In the genomic region with DNA sequence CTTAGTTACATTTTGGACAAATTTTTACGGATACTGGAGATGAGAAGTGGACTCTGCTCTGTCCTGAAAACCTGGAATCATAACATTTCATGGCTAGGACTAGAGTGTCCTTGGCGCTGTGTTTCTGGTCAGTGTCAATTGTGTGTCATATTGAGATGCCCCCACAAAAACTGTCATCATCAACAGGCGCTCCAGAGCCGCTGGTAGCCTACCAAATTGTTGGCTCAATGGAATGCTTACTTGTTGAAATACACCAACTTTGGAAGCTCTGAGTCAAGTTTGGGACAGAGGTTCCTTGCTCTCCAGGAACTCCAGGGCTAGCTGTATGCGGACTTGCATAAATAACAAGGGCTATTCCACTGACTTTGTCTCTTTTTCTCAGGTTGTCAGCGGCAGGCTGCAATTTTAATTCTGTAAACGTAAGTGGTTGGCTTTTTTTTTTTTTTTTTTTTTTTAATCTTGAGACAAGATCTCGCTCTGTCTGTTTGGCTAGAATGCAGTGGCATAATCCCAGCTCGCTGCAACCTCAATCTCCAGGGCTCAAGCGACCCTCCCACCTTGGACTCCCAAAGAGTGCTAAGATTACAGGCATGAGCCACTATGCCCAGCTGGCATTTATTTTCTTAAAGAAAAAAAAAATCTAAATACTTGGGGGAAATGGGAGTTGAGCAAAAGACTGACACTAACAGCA, we compare ENCODE assay signal across 8 cellular contexts. TPM values are rescaled to one million over a fixed set of nuclear protein-coding genes. Genes with fewer than 3 reads are reported as not detected.
DNase-seq lines count a peak whose midpoint lies in the region; ATAC-seq and TF ChIP-seq lines count a peak whose summit lies in the region.

No MANE protein-coding gene starts in this region.

- H3K9ac ChIP-seq in PC-3 (ENCODE audit: low read length), result peak overlapping the region; percentile 70

- H3K9me3 Mint-ChIP-seq in CD4-positive, alpha-beta memory T cell, result peaks cover 0 to 4% (median 0%) of the 10 kb centered on the region in 8 donors
- H3K9me3 Mint-ChIP-seq in natural killer cell treated with Interleukin-12 subunit alpha and Interleukin-12 subunit beta and Interleukin-15 and Interleukin-18, amount 100 ng/mL, for 72 hours, result no peaks in the 10 kb centered on the region

- H3K27me3 ChIP-seq in CD4-positive, alpha-beta memory T cell (ENCODE audit: insufficient read depth, low read length), result peaks cover 4% of the 10 kb centered on the region
- H3K27me3 ChIP-seq in PC-3 (ENCODE audit: low read length), result no peaks in the 10 kb centered on the region

- H3F3A ChIP-seq in PC-3 (ENCODE audit: low read length, unreplicated experiment), result no peaks in the 10 kb centered on the region

- H3K4me1 Mint-ChIP-seq in CD4-positive, alpha-beta memory T cell, result peaks cover 2 to 11% (median 4%) of the 10 kb centered on the region in 4 donors
- H3K4me1 Mint-ChIP-seq in natural killer cell treated with Interleukin-12 subunit alpha and Interleukin-12 subunit beta and Interleukin-15 and Interleukin-18, amount 100 ng/mL, for 72 hours (ENCODE audit: low read depth in 2 of 2), result peaks cover 12 to 23% of the 10 kb centered on the region in 2 donors

- H3K4me3 ChIP-seq in CD4-positive, alpha-beta memory T cell (ENCODE audit: low read length in 2 of 2), result peak overlapping the region in 1 of 2 donors; percentile 32
- peak overlapping the region; percentile 90 for H3K4me3 ChIP-seq in PC-3 (ENCODE audit: low read length)

- TF ChIP-seq POLR2A in erythroblast (IDR thresholded peaks at IDR 0.05; ENCODE audit: low read length), result peak; percentile 15

- CTCF ChIA-PET in CD4-positive, alpha-beta memory T cell (lab: Charles Lee; ENCODE audit: partially characterized antibody), result no interaction called here
- CTCF ChIA-PET in PC-3 (lab: Charles Lee), result interaction anchor here (0.5 to 0.7 kb wide), 3 partner anchors 107 to 151 kb away, joined by 4 to 5 read pairs (median 4); no protein-coding TSS in a partner anchor

- ATAC-seq in PC-3, result peak; percentile 18
- ATAC-seq in natural killer cell treated with Interleukin-12 subunit alpha and Interleukin-12 subunit beta and Interleukin-15 and Interleukin-18, amount 100 ng/mL, for 72 hours, result peak in 1 of 2 donors; percentile 3
- no peak for ATAC-seq in HG03196 (IDR thresholded peaks at IDR 0.05; ENCODE audit: unreplicated experiment)
- ATAC-seq in GM21360 (IDR thresholded peaks at IDR 0.05; ENCODE audit: unreplicated experiment), result no peak

- no peaks in the 10 kb centered on the region for H4K20me1 ChIP-seq in PC-3 (ENCODE audit: low read length)

- POLR2A ChIA-PET in CD4-positive, alpha-beta memory T cell (lab: Charles Lee; ENCODE audit: partially characterized antibody), result no interaction called here
- POLR2A ChIA-PET in PC-3 (lab: Charles Lee; ENCODE audit: unreplicated experiment), result no interaction called here

- peak overlapping the region in 6 of 7 donors; percentile 43 to 90 (median 84) for H3K27ac Mint-ChIP-seq in CD4-positive, alpha-beta memory T cell
- peak overlapping the region; percentile 74 to 91 for H3K27ac Mint-ChIP-seq in natural killer cell treated with Interleukin-12 subunit alpha and Interleukin-12 subunit beta and Interleukin-15 and Interleukin-18, amount 100 ng/mL, for 72 hours

- H3K9me2 ChIP-seq in PC-3 (replicated peaks; ENCODE audit: low read length), result no peaks in the 10 kb centered on the region

- H3K4me3 Mint-ChIP-seq in CD4-positive, alpha-beta memory T cell, result peak overlapping the region; percentile 81 to 88 (median 84)
- peak overlapping the region; percentile 90 for H3K4me3 Mint-ChIP-seq in natural killer cell treated with Interleukin-12 subunit alpha and Interleukin-12 subunit beta and Interleukin-15 and Interleukin-18, amount 100 ng/mL, for 72 hours

- H3K36me3 Mint-ChIP-seq in CD4-positive, alpha-beta memory T cell, result no peaks in the 10 kb centered on the region
- no peaks in the 10 kb centered on the region for H3K36me3 Mint-ChIP-seq in natural killer cell treated with Interleukin-12 subunit alpha and Interleukin-12 subunit beta and Interleukin-15 and Interleukin-18, amount 100 ng/mL, for 72 hours

- TF ChIP-seq CTCF in PC-3 (conservative IDR thresholded peaks at IDR 0.05; ENCODE audit: low read depth, low read length), result no peak

- H3K9me3 ChIP-seq in CD4-positive, alpha-beta memory T cell (ENCODE audit: control insufficient read depth in 1 of 2, low read length in 2 of 2), result no peaks in the 10 kb centered on the region
- H3K9me3 ChIP-seq in PC-3 (ENCODE audit: low read length), result no peaks in the 10 kb centered on the region

- peak overlapping the region; percentile 93 for H3K4me2 ChIP-seq in PC-3 (ENCODE audit: low read length)

- peak overlapping the region; percentile 94 for H2AFZ ChIP-seq in PC-3 (ENCODE audit: low read length)

- H3K36me3 ChIP-seq in CD4-positive, alpha-beta memory T cell (ENCODE audit: insufficient read depth, low read length), result no peaks in the 10 kb centered on the region
- H3K36me3 ChIP-seq in PC-3 (ENCODE audit: low read depth, low read length), result no peaks in the 10 kb centered on the region

- H3K4me1 ChIP-seq in CD4-positive, alpha-beta memory T cell (ENCODE audit: insufficient read depth, low read length), result no peaks in the 10 kb centered on the region
- peaks cover 17% of the 10 kb centered on the region for H3K4me1 ChIP-seq in PC-3 (ENCODE audit: insufficient read depth, low read length)

- H3K79me2 ChIP-seq in PC-3 (ENCODE audit: low read length), result no peaks in the 10 kb centered on the region

- TSS peak; percentile 76 for BruUV-seq in PC-3 (replicated peaks; lab: Mats Ljungman, UMichigan)

- no peak for DNase-seq in CD4-positive, alpha-beta memory T cell
- peak; percentile 36 for DNase-seq in PC-3
- peak; percentile 75 to 78 for DNase-seq in erythroblast (lab: John Stamatoyannopoulos, UW)
- no peak for DNase-seq in natural killer cell treated with Interleukin-12 subunit alpha and Interleukin-12 subunit beta and Interleukin-15 and Interleukin-18, amount 100 ng/mL, for 72 hours (ENCODE audit: low spot score)
- no peak for DNase-seq in stimulated activated CD4-positive, alpha-beta T cell treated with anti-CD3 and anti-CD28 coated beads, Interleukin-4, amount 100 ng/mL, for 24 hours
- DNase-seq in iPS-NIHi11 (ENCODE audit: low spot score), result no peak

- H3K27ac ChIP-seq in CD4-positive, alpha-beta memory T cell (ENCODE audit: low read depth, low read length), result peak overlapping the region; percentile 49
- peak overlapping the region; percentile 56 for H3K27ac ChIP-seq in PC-3 (ENCODE audit: low read length)

- H3K27me3 Mint-ChIP-seq in CD4-positive, alpha-beta memory T cell, result peaks cover 3 to 24% of the 10 kb centered on the region in 2 donors
- peaks cover 3 to 16% of the 10 kb centered on the region in 2 donors for H3K27me3 Mint-ChIP-seq in natural killer cell treated with Interleukin-12 subunit alpha and Interleukin-12 subunit beta and Interleukin-15 and Interleukin-18, amount 100 ng/mL, for 72 hours

- intact Hi-C loops in CD4-positive, alpha-beta memory T cell (cut with micrococcal nuclease), result loop anchor here (2.0 kb wide), 1 partner anchor 110 kb away; no protein-coding TSS in a partner anchor
- intact Hi-C loops in PC-3 (cut with micrococcal nuclease), result loop anchor here (1.0 to 10.0 kb wide), 3 partner anchors 32 to 192 kb away; no protein-coding TSS in a partner anchor

RNA-seq across cellular contexts. Expression of gene HPGD, which starts 0.9 kb away (rescaled TPM):
- 1 to 10 TPM; 2.4 to 4.7 TPM for total RNA-seq in CD4-positive, alpha-beta memory T cell
- 10 to 100 TPM in 1 of 2 donors, 1 to 10 TPM in 1; 5.9 to 10.5 TPM for polyA plus RNA-seq in CD4-positive, alpha-beta memory T cell
- total RNA-seq in PC-3 (2014; rRNA removed), result 32.3 and 33.5 TPM in 2 replicates
- 1 to 10 TPM; 7.3 to 8.2 TPM for total RNA-seq in natural killer cell treated with Interleukin-12 subunit alpha and Interleukin-12 subunit beta and Interleukin-15 and Interleukin-18, amount 100 ng/mL, for 72 hours

Comparison
In these comparisons a context has a peak if more than half of its experiments do, and no peak if none do; other contexts are left out.
1. DNase-seq: peak in PC-3 (single experiment) and erythroblast (2 of 2); none in CD4-positive, alpha-beta memory T cell (0 of 5), natural killer cell treated with Interleukin-12 subunit alpha and Interleukin-12 subunit beta and Interleukin-15 and Interleukin-18, amount 100 ng/mL, for 72 hours (single experiment), stimulated activated CD4-positive, alpha-beta T cell treated with anti-CD3 and anti-CD28 coated beads, Interleukin-4, amount 100 ng/mL, for 24 hours (single experiment) and iPS-NIHi11 (single experiment).